9 cellular contexts compared by ENCODE assay signal in genomic region chr2:222434204-222434603, GRCh38. TPM values are rescaled to one million over a fixed set of nuclear protein-coding genes. Genes with fewer than 3 reads are reported as not detected.
DNase-seq lines count a peak whose midpoint lies in the region; ATAC-seq and TF ChIP-seq lines count a peak whose summit lies in the region.
"Had no signal": no experiment of that assay in that cellular context is flagged by ENCODE, and none has a peak within 500 bp of the region (broad histone marks: within the 10 kb centered on the region; RNA-seq: fewer than 3 reads in every experiment).

No MANE protein-coding gene starts in this region.

- H3K4me2 ChIP-seq in SK-N-SH = no peak overlapping the region

- no peak for DNase-seq in type B pancreatic cell (ENCODE audit: extremely low spot score, unreplicated experiment)
- DNase-seq in SK-N-SH = no peak
- no peak for DNase-seq in epidermal melanocyte (ENCODE audit: insufficient read length, low spot score)
- DNase-seq in Kasumi-1 (lab: John Stamatoyannopoulos, UW) = no peak

- H3K9me3 Mint-ChIP-seq in type B pancreatic cell = peaks cover 5% of the 10 kb centered on the region

- peak overlapping the region; percentile 68 for H3K27ac Mint-ChIP-seq in type B pancreatic cell
- H3K27ac Mint-ChIP-seq: activated naive CD4-positive, alpha-beta T cell treated with anti-CD3 and anti-CD28 coated beads, Interleukin-2, amount 50 U/mL, for 24 hours had no signal

- peaks cover 17% of the 10 kb centered on the region for H3K27me3 Mint-ChIP-seq in type B pancreatic cell
- H3K27me3 Mint-ChIP-seq: activated naive CD4-positive, alpha-beta T cell treated with anti-CD3 and anti-CD28 coated beads, Interleukin-2, amount 50 U/mL, for 24 hours had no signal

- no peak overlapping the region for H3K27ac ChIP-seq in SK-N-SH (ENCODE audit: low read depth in 2 of 2, low read length in 1 of 2)
- H3K27ac ChIP-seq: right atrium auricular region had no signal

- H3K79me2 ChIP-seq in SK-N-SH (ENCODE audit: insufficient read depth) = no peaks in the 10 kb centered on the region

- 28% methylated on average over 4 of the region's 4 CpGs for WGBS in SK-N-SH (ENCODE audit: low lambda C conversion rate)

- peaks cover 5% of the 10 kb centered on the region for H3K36me3 Mint-ChIP-seq in type B pancreatic cell
- H3K36me3 Mint-ChIP-seq: activated naive CD4-positive, alpha-beta T cell treated with anti-CD3 and anti-CD28 coated beads, Interleukin-2, amount 50 U/mL, for 24 hours had no signal

- POLR2A ChIA-PET in SK-N-SH (lab: Yijun Ruan, JAX) = no interaction called here

- H3K4me3 ChIP-seq in SK-N-SH (ENCODE audit: low read depth in 2 of 2, low read length in 1 of 2) = no peak overlapping the region
- H3K4me3 ChIP-seq: right atrium auricular region had no signal

- no peaks in the 10 kb centered on the region for H4K20me1 ChIP-seq in SK-N-SH (ENCODE audit: insufficient read depth)

- no peak for TF ChIP-seq EP300 in SK-N-SH (IDR thresholded peaks at IDR 0.05; ENCODE audit: borderline replicate concordance in 1 of 2, low read depth in 1 of 2, low read length in 1 of 2)

- no peak for TF ChIP-seq RAD21 in SK-N-SH (IDR thresholded peaks at IDR 0.05; ENCODE audit: low read length)

- H3K9ac ChIP-seq in SK-N-SH = no peak overlapping the region

- H2AFZ ChIP-seq in SK-N-SH (ENCODE audit: low read depth) = no peak overlapping the region

- no peaks in the 10 kb centered on the region for H3F3A ChIP-seq in SK-N-SH (replicated peaks; ENCODE audit: insufficient read depth)

- H3K36me3 ChIP-seq in SK-N-SH (replicated peaks in 1 of 2; ENCODE audit: control insufficient read depth in 1 of 2, insufficient read depth in 2 of 2, low read length in 1 of 2) = no peaks in the 10 kb centered on the region
- H3K36me3 ChIP-seq: right atrium auricular region had no signal

- H3K4me1 Mint-ChIP-seq in type B pancreatic cell (ENCODE audit: unreplicated experiment) = peaks cover 19% of the 10 kb centered on the region
- H3K4me1 Mint-ChIP-seq: activated naive CD4-positive, alpha-beta T cell treated with anti-CD3 and anti-CD28 coated beads, Interleukin-2, amount 50 U/mL, for 24 hours had no signal

- no peaks in the 10 kb centered on the region for H3K9me2 ChIP-seq in SK-N-SH

- H3K27me3 ChIP-seq in SK-N-SH (ENCODE audit: insufficient read depth) = no peaks in the 10 kb centered on the region
- H3K27me3 ChIP-seq: right atrium auricular region had no signal

- H3K9me3 ChIP-seq in SK-N-SH = no peaks in the 10 kb centered on the region
- H3K9me3 ChIP-seq: right atrium auricular region had no signal

- no peak for TF ChIP-seq CTCF in type B pancreatic cell (conservative IDR thresholded peaks at IDR 0.05)
- TF ChIP-seq CTCF in SK-N-SH (IDR thresholded peaks at IDR 0.05) = no peak

- CTCF ChIA-PET in SK-N-SH (lab: Yijun Ruan, JAX) = no interaction called here

- no peak overlapping the region for H3K4me3 Mint-ChIP-seq in type B pancreatic cell
- H3K4me3 Mint-ChIP-seq: activated naive CD4-positive, alpha-beta T cell treated with anti-CD3 and anti-CD28 coated beads, Interleukin-2, amount 50 U/mL, for 24 hours had no signal

- H3K4me1 ChIP-seq in SK-N-SH (ENCODE audit: control insufficient read depth in 1 of 2, insufficient read depth in 2 of 2, low read depth in 1 of 2, low read length in 1 of 2) = no peaks in the 10 kb centered on the region
- H3K4me1 ChIP-seq: right atrium auricular region had no signal

- ATAC-seq in GM19395 (IDR thresholded peaks at IDR 0.05; ENCODE audit: unreplicated experiment) (peak; percentile 50), HG02798 (IDR thresholded peaks at IDR 0.05; ENCODE audit: poor library complexity, unreplicated experiment) (peak; percentile 55), HG03460 (IDR thresholded peaks at IDR 0.05; ENCODE audit: unreplicated experiment) (peak; percentile 37)

TF ChIP-seq in SK-N-SH, 30 proteins besides CTCF, POLR2A, EP300 and RAD21:
- no peak for TF ChIP-seq GABPA (IDR thresholded peaks at IDR 0.05; ENCODE audit: low read depth)
- no peak for TF ChIP-seq NRF1 (IDR thresholded peaks at IDR 0.05; ENCODE audit: low read depth, low read length)
- TF ChIP-seq USF1 (IDR thresholded peaks at IDR 0.05; ENCODE audit: borderline replicate concordance, low read depth) = no peak
- no peak for TF ChIP-seq FOXJ3 (CRISPR knock-in tag; IDR thresholded peaks at IDR 0.05)
- TF ChIP-seq SIN3A (IDR thresholded peaks at IDR 0.05; ENCODE audit: borderline replicate concordance, low read depth, low read length) = no peak
- no peak for TF ChIP-seq MAX (IDR thresholded peaks at IDR 0.05; ENCODE audit: low read depth)
- no peak for TF ChIP-seq YY1 (IDR thresholded peaks at IDR 0.05; ENCODE audit: low read depth)
- TF ChIP-seq USF2 (IDR thresholded peaks at IDR 0.05; ENCODE audit: borderline replicate concordance, low read depth, low read length) = no peak

RNA-seq across cellular contexts. Expression of gene SGPP2, which starts 9.9 kb away (rescaled TPM):
- total RNA-seq in type B pancreatic cell (ENCODE audit: low replicate concordance) = 7.0 and 22.4 TPM in 2 replicates
- polyA plus RNA-seq in SK-N-SH (2012; rRNA removed) = 0.03 TPM in 2 replicates
- polyA plus RNA-seq in SK-N-SH (2012; cell fraction: cytosol; rRNA removed) = 0.08 and 0.10 TPM in 2 replicates
- polyA plus RNA-seq in SK-N-SH (2012; cell fraction: nucleus; rRNA removed) = 0.01 and 0.04 TPM in 2 replicates
